Comparison of ENCODE assay signal across 8 cellular contexts in genomic region chr9:92140074-92140753, GRCh38.
DNase-seq lines count a peak whose midpoint lies in the region; TF ChIP-seq lines count a peak whose summit lies in the region.

No MANE protein-coding gene starts in this region.

- H3K4me3 ChIP-seq in HFF-Myc (replicated peaks; ENCODE audit: low read depth, low read length), result no peak overlapping the region

- TF ChIP-seq CTCF in HFF-Myc (IDR thresholded peaks at IDR 0.05; ENCODE audit: low read depth, low read length, missing control alignments), result peak; percentile 93

- DNase-seq in DMS114 treated with DMSO at 0.1 percent for 48 hours (lab: John Stamatoyannopoulos, UW; ENCODE audit: unreplicated experiment) (peak; percentile 4), HFF-Myc (ENCODE audit: extremely low read depth, low read depth) (no peak), NCI-H2196 (lab: John Stamatoyannopoulos, UW; ENCODE audit: unreplicated experiment) (peak; percentile 83), left kidney (ENCODE audit: low read depth, low spot score) (peak; percentile 89), SKM-1 (lab: John Stamatoyannopoulos, UW; ENCODE audit: unreplicated experiment) (no peak)
- DNase-seq in activated CD4-positive, alpha-beta T cell treated with anti-CD3 and anti-CD28 coated beads for 1 hour, result peak; percentile 50
- peak; percentile 53 for DNase-seq in central memory CD4-positive, alpha-beta T cell
- peak; percentile 53 to 66 for DNase-seq in stimulated activated CD4-positive, alpha-beta T cell treated with anti-CD3 and anti-CD28 coated beads, Interleukin-4, amount 100 ng/mL, for 4 hours

Comparison
In these comparisons a context has a peak if more than half of its experiments do, and no peak if none do; other contexts are left out.
1. DNase-seq: peak in DMS114 treated with DMSO at 0.1 percent for 48 hours (single experiment), NCI-H2196 (single experiment), activated CD4-positive, alpha-beta T cell treated with anti-CD3 and anti-CD28 coated beads for 1 hour (single experiment), central memory CD4-positive, alpha-beta T cell (single experiment), left kidney (single experiment) and stimulated activated CD4-positive, alpha-beta T cell treated with anti-CD3 and anti-CD28 coated beads, Interleukin-4, amount 100 ng/mL, for 4 hours (2 of 2); none in HFF-Myc (single experiment) and SKM-1 (single experiment).